8 cellular contexts compared by ENCODE assay signal in the genomic region with DNA sequence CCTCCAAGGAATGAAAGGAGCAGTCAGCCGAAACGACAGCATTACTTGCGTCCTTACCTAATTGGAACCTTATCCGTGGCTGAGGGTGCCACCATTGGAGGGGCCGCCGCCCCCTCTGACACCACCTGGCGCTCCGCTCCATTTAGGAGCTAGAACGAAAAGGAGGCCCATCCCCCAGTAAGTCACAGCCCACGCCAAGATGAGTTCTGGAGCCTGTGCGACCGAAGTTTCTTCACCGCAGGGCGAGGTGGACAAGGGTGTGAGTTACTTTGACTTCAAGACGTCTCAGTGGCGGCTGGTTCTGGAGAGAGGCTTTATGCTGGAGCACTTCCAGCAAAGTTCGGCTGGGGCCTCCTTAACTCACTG. TPM values are rescaled to one million over a fixed set of nuclear protein-coding genes. Genes with fewer than 3 reads are reported as not detected.
A peak's percentile ranks its signal among the peaks of the same experiment; 100 is the strongest.
DNase-seq lines count a peak whose midpoint lies in the region; ATAC-seq and TF ChIP-seq lines count a peak whose summit lies in the region.

No MANE protein-coding gene starts in this region.

- H3K36me3 Mint-ChIP-seq in activated CD8-positive, alpha-beta T cell treated with anti-CD3 and anti-CD28 coated beads for 36 hours (ENCODE audit: low read depth), result peaks cover 39% of the 10 kb centered on the region
- H3K36me3 Mint-ChIP-seq in endothelial cell (ENCODE audit: low read depth, unreplicated experiment), result peaks cover 9% of the 10 kb centered on the region
- H3K36me3 Mint-ChIP-seq in stimulated activated naive B cell treated with anti-CD40 and anti-IgM and Interleukin-4, amounts not matched to agents 10 μg/mL and 1 μg/mL and 100 μg/mL, for 72 hours, result peaks cover 35 to 40% of the 10 kb centered on the region in 2 donors

- CTCF ChIA-PET in activated CD8-positive, alpha-beta T cell treated with anti-CD3 and anti-CD28 coated beads for 36 hours (lab: Charles Lee), result interaction anchor here (1.0 to 2.8 kb wide), 11 partner anchors 9 to 210 kb away, joined by 3 to 14 read pairs (median 4); no protein-coding TSS in a partner anchor

- peak overlapping the region; percentile 94 for H3K4me3 Mint-ChIP-seq in activated CD8-positive, alpha-beta T cell treated with anti-CD3 and anti-CD28 coated beads for 36 hours
- peak overlapping the region; percentile 100 for H3K4me3 Mint-ChIP-seq in endothelial cell (ENCODE audit: unreplicated experiment)
- peak overlapping the region; percentile 94 to 98 for H3K4me3 Mint-ChIP-seq in stimulated activated naive B cell treated with anti-CD40 and anti-IgM and Interleukin-4, amounts not matched to agents 10 μg/mL and 1 μg/mL and 100 μg/mL, for 72 hours

- DNase-seq in GM03348 (ENCODE audit: low spot score), result peak; percentile 68
- peak; percentile 81 for DNase-seq in activated CD8-positive, alpha-beta T cell treated with anti-CD3 and anti-CD28 coated beads for 36 hours
- peak; percentile 11 for DNase-seq in endothelial cell (ENCODE audit: low spot score)
- peak; percentile 28 for DNase-seq in mucosa of gallbladder (ENCODE audit: low spot score)
- peak; percentile 54 for DNase-seq in stimulated activated naive B cell treated with anti-CD40 and anti-IgM and Interleukin-4, amounts not matched to agents 10 μg/mL and 1 μg/mL and 100 μg/mL, for 72 hours
- DNase-seq in NCI-H345 (lab: John Stamatoyannopoulos, UW), result no peak

- peaks cover 49% of the 10 kb centered on the region for H3K4me1 Mint-ChIP-seq in activated CD8-positive, alpha-beta T cell treated with anti-CD3 and anti-CD28 coated beads for 36 hours (ENCODE audit: low read depth)
- peaks cover 37% of the 10 kb centered on the region for H3K4me1 Mint-ChIP-seq in endothelial cell (ENCODE audit: unreplicated experiment)
- peaks cover 38 to 66% of the 10 kb centered on the region in 2 donors for H3K4me1 Mint-ChIP-seq in stimulated activated naive B cell treated with anti-CD40 and anti-IgM and Interleukin-4, amounts not matched to agents 10 μg/mL and 1 μg/mL and 100 μg/mL, for 72 hours

- no peak for TF ChIP-seq CTCF in activated CD8-positive, alpha-beta T cell treated with anti-CD3 and anti-CD28 coated beads for 36 hours (IDR thresholded peaks at IDR 0.05)
- no peak for TF ChIP-seq CTCF in endothelial cell (IDR thresholded peaks at IDR 0.05; ENCODE audit: unreplicated experiment)

- ATAC-seq in GM21717 (IDR thresholded peaks at IDR 0.05; ENCODE audit: unreplicated experiment), result peak; percentile 24
- ATAC-seq in activated CD8-positive, alpha-beta T cell treated with anti-CD3 and anti-CD28 coated beads for 36 hours, result peak; percentile 40
- peak; percentile 42 to 48 for ATAC-seq in stimulated activated naive B cell treated with anti-CD40 and anti-IgM and Interleukin-4, amounts not matched to agents 10 μg/mL and 1 μg/mL and 100 μg/mL, for 72 hours (replicated peaks)

- peak overlapping the region; percentile 97 for H3K27ac ChIP-seq in KOPT-K1 (ENCODE audit: low read depth, low read length, poor library complexity, severe bottlenecking)

- POLR2A ChIA-PET in activated CD8-positive, alpha-beta T cell treated with anti-CD3 and anti-CD28 coated beads for 36 hours (lab: Charles Lee), result interaction anchor here (0.8 to 5.0 kb wide), 23 partner anchors 9 to 259 kb away, joined by 3 to 40 read pairs (median 6); partner anchors contain the start of genes CASP3, CENPU and PRIMPOL

- intact Hi-C loops in activated CD8-positive, alpha-beta T cell treated with anti-CD3 and anti-CD28 coated beads for 36 hours (cut with micrococcal nuclease), result loop anchor here (2.0 to 5.0 kb wide), 4 partner anchors 37 to 208 kb away; no protein-coding TSS in a partner anchor

- no peaks in the 10 kb centered on the region for H3K27me3 Mint-ChIP-seq in activated CD8-positive, alpha-beta T cell treated with anti-CD3 and anti-CD28 coated beads for 36 hours
- H3K27me3 Mint-ChIP-seq in endothelial cell (ENCODE audit: unreplicated experiment), result peaks cover 29% of the 10 kb centered on the region
- H3K27me3 Mint-ChIP-seq in stimulated activated naive B cell treated with anti-CD40 and anti-IgM and Interleukin-4, amounts not matched to agents 10 μg/mL and 1 μg/mL and 100 μg/mL, for 72 hours, result no peaks in the 10 kb centered on the region

- no peaks in the 10 kb centered on the region for H3K9me3 Mint-ChIP-seq in activated CD8-positive, alpha-beta T cell treated with anti-CD3 and anti-CD28 coated beads for 36 hours
- H3K9me3 Mint-ChIP-seq in endothelial cell (ENCODE audit: unreplicated experiment), result no peaks in the 10 kb centered on the region
- no peaks in the 10 kb centered on the region for H3K9me3 Mint-ChIP-seq in stimulated activated naive B cell treated with anti-CD40 and anti-IgM and Interleukin-4, amounts not matched to agents 10 μg/mL and 1 μg/mL and 100 μg/mL, for 72 hours

- H3K36me3 ChIP-seq in KOPT-K1 (ENCODE audit: insufficient read depth, low read length), result peaks cover 9% of the 10 kb centered on the region; the same call in 1 of the 2 replicates

- peak overlapping the region; percentile 98 for H3K27ac Mint-ChIP-seq in activated CD8-positive, alpha-beta T cell treated with anti-CD3 and anti-CD28 coated beads for 36 hours
- H3K27ac Mint-ChIP-seq in endothelial cell (ENCODE audit: unreplicated experiment), result peak overlapping the region; percentile 100
- peak overlapping the region; percentile 99 for H3K27ac Mint-ChIP-seq in stimulated activated naive B cell treated with anti-CD40 and anti-IgM and Interleukin-4, amounts not matched to agents 10 μg/mL and 1 μg/mL and 100 μg/mL, for 72 hours

- no peaks in the 10 kb centered on the region for H3K9me3 ChIP-seq in KOPT-K1 (ENCODE audit: insufficient read depth, low read length, poor library complexity, severe bottlenecking)

RNA-seq across cellular contexts. Expression of gene IRF2, which starts 0.7 kb away (rescaled TPM):
- 10 to 100 TPM; 48.1 to 56.4 TPM for total RNA-seq in activated CD8-positive, alpha-beta T cell treated with anti-CD3 and anti-CD28 coated beads for 36 hours
- total RNA-seq in endothelial cell (ENCODE audit: unreplicated experiment) (27.6 TPM), mucosa of gallbladder (45.3 TPM)
